ENCODE assay signal across 8 cellular contexts in genomic region chr15:99732268-99732641, GRCh38. TPM values are rescaled to one million over a fixed set of nuclear protein-coding genes. Genes with fewer than 3 reads are reported as not detected.
A peak's percentile ranks its signal among the peaks of the same experiment; 100 is the strongest.
DNase-seq lines count a peak whose midpoint lies in the region; ATAC-seq and TF ChIP-seq lines count a peak whose summit lies in the region.

No MANE protein-coding gene starts in this region.

- no peaks in the 10 kb centered on the region for H3K9me3 ChIP-seq in hepatocyte (ENCODE audit: low read depth)

- H3K27ac ChIP-seq in hepatocyte = peak overlapping the region; percentile 71
- H3K27ac ChIP-seq in skin epidermis = peak overlapping the region in 19 of 21 experiments; percentile 79 to 97 (median 90)

- TF ChIP-seq CTCF in hepatocyte (IDR thresholded peaks at IDR 0.05; ENCODE audit: poor library complexity) = no peak

- H3K27me3 Mint-ChIP-seq in activated T-helper 1 cell treated with anti-CD3 and anti-CD28 coated beads, Interleukin-12 subunit alpha, Interleukin-12 subunit beta, Interleukin-2, Interleukin-4 antibody, amounts not matched to agents 30 ng/mL and 10 ng/mL and 1 ng/mL, durations not matched to agents 14 hours and 24 hours and 36 hours (ENCODE audit: insufficient read depth) = no peaks in the 10 kb centered on the region

- peak overlapping the region; percentile 73 for H3K4me3 ChIP-seq in hepatocyte
- H3K4me3 ChIP-seq in skin epidermis = peak overlapping the region; percentile 82 to 96 (median 90)

- no peaks in the 10 kb centered on the region for H4K20me1 ChIP-seq in hepatocyte (ENCODE audit: insufficient read depth, poor library complexity, severe bottlenecking)

- no peaks in the 10 kb centered on the region for H3K36me3 ChIP-seq in hepatocyte (replicated peaks; ENCODE audit: insufficient read depth, low read depth)

- H3K79me2 ChIP-seq in hepatocyte = peaks cover 11% of the 10 kb centered on the region

- no peaks in the 10 kb centered on the region for H3K27me3 ChIP-seq in hepatocyte

- H3K9me3 Mint-ChIP-seq in activated T-helper 1 cell treated with anti-CD3 and anti-CD28 coated beads, Interleukin-12 subunit alpha, Interleukin-12 subunit beta, Interleukin-2, Interleukin-4 antibody, amounts not matched to agents 30 ng/mL and 10 ng/mL and 1 ng/mL, durations not matched to agents 14 hours and 24 hours and 36 hours = no peaks in the 10 kb centered on the region

- peak overlapping the region; percentile 82 for H2AFZ ChIP-seq in hepatocyte

- intact Hi-C loops in activated T-helper 1 cell treated with anti-CD3 and anti-CD28 coated beads, Interleukin-12 subunit alpha, Interleukin-12 subunit beta, Interleukin-2, Interleukin-4 antibody, amounts not matched to agents 30 ng/mL and 10 ng/mL and 1 ng/mL, durations not matched to agents 14 hours and 24 hours and 36 hours (cut with micrococcal nuclease) = loop anchor here (2.0 kb wide), 2 partner anchors 195 to 871 kb away; partner anchors contain the start of genes ASB7 and LINS1

- peak overlapping the region; percentile 99 for H3K4me2 ChIP-seq in hepatocyte

- no peaks in the 10 kb centered on the region for H3K9me2 ChIP-seq in hepatocyte (replicated peaks; ENCODE audit: insufficient read depth)

- ATAC-seq in GM21717 (IDR thresholded peaks at IDR 0.05; ENCODE audit: unreplicated experiment) = no peak

- H3K4me3 Mint-ChIP-seq in activated T-helper 1 cell treated with anti-CD3 and anti-CD28 coated beads, Interleukin-12 subunit alpha, Interleukin-12 subunit beta, Interleukin-2, Interleukin-4 antibody, amounts not matched to agents 30 ng/mL and 10 ng/mL and 1 ng/mL, durations not matched to agents 14 hours and 24 hours and 36 hours = peak overlapping the region; percentile 86

- peaks cover 15% of the 10 kb centered on the region for H3K4me1 ChIP-seq in hepatocyte (ENCODE audit: insufficient read depth)

- peaks cover 28% of the 10 kb centered on the region for H3K4me1 Mint-ChIP-seq in activated T-helper 1 cell treated with anti-CD3 and anti-CD28 coated beads, Interleukin-12 subunit alpha, Interleukin-12 subunit beta, Interleukin-2, Interleukin-4 antibody, amounts not matched to agents 30 ng/mL and 10 ng/mL and 1 ng/mL, durations not matched to agents 14 hours and 24 hours and 36 hours (ENCODE audit: low read depth)

- DNase-seq in HCEC 1CT (peak; percentile 33), hepatocyte (ENCODE audit: low spot score) (peak; percentile 34), NCI-H2171 treated with DMSO at 0.1 percent for 48 hours (lab: John Stamatoyannopoulos, UW) (no peak), glomerular visceral epithelial cell (ENCODE audit: extremely low spot score) (no peak)
- no peak for DNase-seq in activated T-helper 1 cell treated with anti-CD3 and anti-CD28 coated beads, Interleukin-12 subunit alpha, Interleukin-12 subunit beta, Interleukin-2, Interleukin-4 antibody, amounts not matched to agents 30 ng/mL and 10 ng/mL and 1 ng/mL, durations not matched to agents 14 hours and 24 hours and 36 hours (ENCODE audit: low spot score)
- DNase-seq in stimulated activated CD4-positive, alpha-beta T cell treated with anti-CD3 and anti-CD28 coated beads, Interleukin-2, amount 100 ng/mL, for 24 hours = no peak

- H3K36me3 Mint-ChIP-seq in activated T-helper 1 cell treated with anti-CD3 and anti-CD28 coated beads, Interleukin-12 subunit alpha, Interleukin-12 subunit beta, Interleukin-2, Interleukin-4 antibody, amounts not matched to agents 30 ng/mL and 10 ng/mL and 1 ng/mL, durations not matched to agents 14 hours and 24 hours and 36 hours (ENCODE audit: low read depth) = peaks cover 19% of the 10 kb centered on the region

- H3K27ac Mint-ChIP-seq in activated T-helper 1 cell treated with anti-CD3 and anti-CD28 coated beads, Interleukin-12 subunit alpha, Interleukin-12 subunit beta, Interleukin-2, Interleukin-4 antibody, amounts not matched to agents 30 ng/mL and 10 ng/mL and 1 ng/mL, durations not matched to agents 14 hours and 24 hours and 36 hours = peak overlapping the region; percentile 44

- 11% methylated on average over 8 of the region's 8 CpGs for WGBS in hepatocyte (ENCODE audit: low lambda C conversion rate, missing lambda C conversion rate)

RNA-seq across cellular contexts. Expression of gene LYSMD4, which starts 1.0 kb away (rescaled TPM):
- 10.1 and 10.3 TPM in 2 replicates for total RNA-seq in activated T-helper 1 cell treated with anti-CD3 and anti-CD28 coated beads, Interleukin-12 subunit alpha, Interleukin-12 subunit beta, Interleukin-2, Interleukin-4 antibody, amounts not matched to agents 30 ng/mL and 10 ng/mL and 1 ng/mL, durations not matched to agents 14 hours and 24 hours and 36 hours
- total RNA-seq in hepatocyte = 7.7 and 12.8 TPM in 2 replicates
- 9.0 and 15.4 TPM in 2 replicates for polyA plus RNA-seq in hepatocyte

Comparison
In these comparisons a context has a peak if more than half of its experiments do, and no peak if none do; other contexts are left out.
1. DNase-seq: peak in HCEC 1CT (single experiment) and hepatocyte (single experiment); none in activated T-helper 1 cell treated with anti-CD3 and anti-CD28 coated beads, Interleukin-12 subunit alpha, Interleukin-12 subunit beta, Interleukin-2, Interleukin-4 antibody, amounts not matched to agents 30 ng/mL and 10 ng/mL and 1 ng/mL, durations not matched to agents 14 hours and 24 hours and 36 hours (single experiment), NCI-H2171 treated with DMSO at 0.1 percent for 48 hours (single experiment), glomerular visceral epithelial cell (single experiment) and stimulated activated CD4-positive, alpha-beta T cell treated with anti-CD3 and anti-CD28 coated beads, Interleukin-2, amount 100 ng/mL, for 24 hours (0 of 2).